10 cellular contexts compared by ENCODE assay signal in genomic region chr1:88646852-88647645, GRCh38. TPM values are rescaled to one million over a fixed set of nuclear protein-coding genes. Genes with fewer than 3 reads are reported as not detected.
A peak's percentile ranks its signal among the peaks of the same experiment; 100 is the strongest.
DNase-seq lines count a peak whose midpoint lies in the region; ATAC-seq and TF ChIP-seq lines count a peak whose summit lies in the region.
"Had no signal": no experiment of that assay in that cellular context is flagged by ENCODE, and none has a peak within 500 bp of the region (broad histone marks: within the 10 kb centered on the region; RNA-seq: fewer than 3 reads in every experiment).

No MANE protein-coding gene starts in this region.

- peak; percentile 39 for DNase-seq in COLO668 (lab: John Stamatoyannopoulos, UW; ENCODE audit: unreplicated experiment)
- DNase-seq in HT-29 (ENCODE audit: low spot score) = peak; percentile 9
- peak; percentile 65 for DNase-seq in mammary epithelial cell
- no peak for DNase-seq in NCI-H774 (lab: John Stamatoyannopoulos, UW)
- no peak for DNase-seq in left cardiac atrium
- no peak for DNase-seq in RPMI8226
- no peak for DNase-seq in hypothalamus (lab: John Stamatoyannopoulos, UW)
- DNase-seq: Calu3, foreskin melanocyte had no signal

- dilution Hi-C loops in mammary epithelial cell (cut with HindIII; ENCODE audit: low sequenced_read_pairs) = no loop called here

- CTCF ChIA-PET in mammary epithelial cell (lab: Charles Lee; ENCODE audit: low non-redundant PET) = interaction anchor here (0.6 kb wide), 3 partner anchors 14 to 323 kb away, joined by 4 read pairs; no protein-coding TSS in a partner anchor

- H3K79me2 ChIP-seq in mammary epithelial cell (ENCODE audit: insufficient read depth, low read length) = no peaks in the 10 kb centered on the region

- no peak for TF ChIP-seq CTCF in mammary epithelial cell (conservative IDR thresholded peaks at IDR 0.05 in 1 of 2, IDR thresholded peaks at IDR 0.05 in 1 of 2; ENCODE audit: extremely low read depth in 1 of 2, insufficient read depth in 1 of 2, low read depth in 1 of 2, low read length in 2 of 2)

- H2AFZ ChIP-seq in mammary epithelial cell (ENCODE audit: low read depth, low read length) = peak overlapping the region; percentile 57

- H3K9ac ChIP-seq in mammary epithelial cell (ENCODE audit: insufficient read depth, low read length) = no peak overlapping the region

- H3K4me1 ChIP-seq in mammary epithelial cell (ENCODE audit: insufficient read depth, low read length) = peaks cover 23% of the 10 kb centered on the region

- H4K20me1 ChIP-seq in mammary epithelial cell (ENCODE audit: insufficient read depth, low read length) = no peaks in the 10 kb centered on the region

- no peaks in the 10 kb centered on the region for H3K9me3 ChIP-seq in mammary epithelial cell (replicated peaks; ENCODE audit: insufficient read depth, low read length)

- H3K27ac ChIP-seq in mammary epithelial cell (ENCODE audit: insufficient read depth, low read depth, low read length) = no peak overlapping the region

- in situ Hi-C loops in mammary epithelial cell (cut with MboI; ENCODE audit: low sequenced_read_pairs in 2 of 2) = no loop called here

- H3K36me3 ChIP-seq in mammary epithelial cell (ENCODE audit: insufficient read depth, low read length) = no peaks in the 10 kb centered on the region

- no peaks in the 10 kb centered on the region for H3K27me3 ChIP-seq in mammary epithelial cell (ENCODE audit: insufficient read depth, low read length)

- no peak overlapping the region for H3K4me3 ChIP-seq in mammary epithelial cell (replicated peaks in 1 of 3; ENCODE audit: insufficient read depth in 1 of 3, low read depth in 2 of 3, low read length in 3 of 3)

- peak; percentile 68 for ATAC-seq in GM18909 (IDR thresholded peaks at IDR 0.05; ENCODE audit: poor library complexity, unreplicated experiment)
- ATAC-seq in left cardiac atrium = no peak

- BruUV-seq in mammary epithelial cell (replicated peaks; lab: Mats Ljungman, UMichigan) = no TSS peak

- 47% methylated on average over 3 of the region's 3 CpGs for WGBS in mammary epithelial cell (ENCODE audit: low coverage, missing lambda C conversion rate)

- intact Hi-C loops in mammary epithelial cell (cut with micrococcal nuclease) = no loop called here
- intact Hi-C loops in left cardiac atrium (cut with DNase I) = no loop called here

- peak overlapping the region; percentile 40 for H3K4me2 ChIP-seq in mammary epithelial cell (ENCODE audit: insufficient read depth, low read depth, low read length)

RNA-seq across cellular contexts. Expression of gene PKN2, which starts 37.0 kb away (rescaled TPM):
- total RNA-seq in HT-29 (2014; rRNA removed; shearing (Covaris generic)) = 12.2 and 14.9 TPM in 2 replicates
- total RNA-seq in mammary epithelial cell (10 to 100 TPM; 34.3 to 41.9 TPM), left cardiac atrium (10 to 100 TPM; 31.6 to 36.0 TPM)
- polyA plus RNA-seq in mammary epithelial cell = 16.8 TPM
- 13.9 TPM for polyA minus RNA-seq in mammary epithelial cell

Comparison
In these comparisons a context has a peak if more than half of its experiments do, and no peak if none do; other contexts are left out.
1. DNase-seq: peak in COLO668 (single experiment), HT-29 (single experiment) and mammary epithelial cell (single experiment); none in NCI-H774 (single experiment), left cardiac atrium (single experiment), RPMI8226 (single experiment) and hypothalamus (0 of 51).